In genomic region chr15:48930735-48931134, GRCh38 we compare ENCODE assay signal across 21 cellular contexts.
"Had no signal": no experiment of that assay in that cellular context is flagged by ENCODE, and none has a peak within 500 bp of the region (broad histone marks: within the 10 kb centered on the region; RNA-seq: fewer than 3 reads in every experiment).

No MANE protein-coding gene starts in this region.

- H3K4me3 Mint-ChIP-seq: activated naive CD4-positive, alpha-beta T cell treated with anti-CD3 and anti-CD28 coated beads for 36 hours; endodermal cell; neural crest cell; stimulated activated memory B cell treated with anti-CD40 and anti-IgM and Interleukin-4, amounts not matched to agents 10 μg/mL and 1 μg/mL and 100 μg/mL, for 72 hours; T-helper 1 cell treated with Interleukin-12 subunit alpha and Interleukin-12 subunit beta and Interleukin-4 antibody, amounts not matched to agents 30 μg/mL and 1 μg/mL, for 36 hours; WTC11 had no signal

- H3K4me3 ChIP-seq: adrenal gland, breast epithelium, coronary artery, heart left ventricle, testis, uterus had no signal

- DNase-seq: activated CD4-positive, alpha-beta T cell treated with anti-CD3 and anti-CD28 coated beads, Interleukin-2, amount 50 U/mL, for 48 hours; activated effector memory CD4-positive, alpha-beta T cell treated with Interleukin-2 at 50 U/mL for 16 hours; activated naive CD4-positive, alpha-beta T cell treated with anti-CD3 and anti-CD28 coated beads for 36 hours; adrenal gland; endodermal cell; heart left ventricle; left ventricle myocardium superior; small intestine; stimulated activated CD4-positive, alpha-beta T cell treated with anti-CD3 and anti-CD28 coated beads, Interleukin-2, amount 100 ng/mL, for 24 hours; T1000; testis; trophoblast cell; uterus had no signal

- H3K27ac ChIP-seq: adrenal gland, breast epithelium, coronary artery, epithelial cell of prostate, heart left ventricle, testis, uterus had no signal

- H3K4me1 Mint-ChIP-seq: endodermal cell; stimulated activated memory B cell treated with anti-CD40 and anti-IgM and Interleukin-4, amounts not matched to agents 10 μg/mL and 1 μg/mL and 100 μg/mL, for 72 hours; WTC11 had no signal

- H3K9me3 Mint-ChIP-seq: activated naive CD4-positive, alpha-beta T cell treated with anti-CD3 and anti-CD28 coated beads for 36 hours; endodermal cell; stimulated activated memory B cell treated with anti-CD40 and anti-IgM and Interleukin-4, amounts not matched to agents 10 μg/mL and 1 μg/mL and 100 μg/mL, for 72 hours; WTC11 had no signal

- ATAC-seq: heart left ventricle; left ventricle myocardium superior; sciatic nerve; stimulated activated memory B cell treated with anti-CD40 and anti-IgM and Interleukin-4, amounts not matched to agents 10 μg/mL and 1 μg/mL and 100 μg/mL, for 72 hours; WTC11 had no signal

- H3K27ac Mint-ChIP-seq: activated naive CD4-positive, alpha-beta T cell treated with anti-CD3 and anti-CD28 coated beads for 36 hours; endodermal cell; stimulated activated memory B cell treated with anti-CD40 and anti-IgM and Interleukin-4, amounts not matched to agents 10 μg/mL and 1 μg/mL and 100 μg/mL, for 72 hours; T-helper 1 cell treated with Interleukin-12 subunit alpha and Interleukin-12 subunit beta and Interleukin-4 antibody, amounts not matched to agents 30 μg/mL and 1 μg/mL, for 36 hours; WTC11 had no signal

- H3K9me3 ChIP-seq: adrenal gland, breast epithelium, heart left ventricle, testis, uterus had no signal

- H3K27me3 ChIP-seq: adrenal gland, breast epithelium, heart left ventricle, testis, uterus had no signal

- H3K4me1 ChIP-seq: breast epithelium, testis, uterus had no signal

- H3K36me3 ChIP-seq: adrenal gland, breast epithelium, heart left ventricle, uterus had no signal

- H3K36me3 Mint-ChIP-seq: stimulated activated memory B cell treated with anti-CD40 and anti-IgM and Interleukin-4, amounts not matched to agents 10 μg/mL and 1 μg/mL and 100 μg/mL, for 72 hours; WTC11 had no signal
